In the genomic region with DNA sequence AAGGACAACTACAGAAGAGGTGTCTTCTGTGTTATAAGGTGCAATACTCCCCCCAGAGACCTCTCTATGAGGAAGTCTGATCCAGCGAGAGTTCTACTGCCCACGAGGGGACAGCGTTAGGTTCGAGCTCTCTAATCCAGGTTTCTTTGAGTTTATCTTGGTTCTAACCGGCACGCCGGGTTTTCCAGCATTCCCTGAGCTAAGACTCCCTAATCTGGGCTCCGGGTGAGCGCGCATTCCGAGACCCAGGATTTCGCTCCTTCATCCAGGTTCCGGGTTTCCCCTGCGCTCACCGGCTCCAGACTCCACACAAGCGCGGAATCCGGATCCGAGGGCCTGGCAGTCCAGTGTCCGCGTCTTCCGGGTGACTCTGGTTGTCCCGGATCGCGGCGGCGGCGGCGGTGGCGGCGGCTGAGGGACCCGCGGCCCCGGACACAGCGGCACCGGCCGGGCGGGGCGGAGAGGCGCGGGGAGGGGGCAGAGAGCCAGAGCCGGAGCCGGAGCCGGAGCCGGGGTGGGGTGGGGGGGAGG, we compare ENCODE assay signal across 8 cellular contexts. TPM values are rescaled to one million over a fixed set of nuclear protein-coding genes. Genes with fewer than 3 reads are reported as not detected.
DNase-seq lines count a peak whose midpoint lies in the region; ATAC-seq, FAIRE-seq and TF ChIP-seq lines count a peak whose summit lies in the region.

A gene with protein sequence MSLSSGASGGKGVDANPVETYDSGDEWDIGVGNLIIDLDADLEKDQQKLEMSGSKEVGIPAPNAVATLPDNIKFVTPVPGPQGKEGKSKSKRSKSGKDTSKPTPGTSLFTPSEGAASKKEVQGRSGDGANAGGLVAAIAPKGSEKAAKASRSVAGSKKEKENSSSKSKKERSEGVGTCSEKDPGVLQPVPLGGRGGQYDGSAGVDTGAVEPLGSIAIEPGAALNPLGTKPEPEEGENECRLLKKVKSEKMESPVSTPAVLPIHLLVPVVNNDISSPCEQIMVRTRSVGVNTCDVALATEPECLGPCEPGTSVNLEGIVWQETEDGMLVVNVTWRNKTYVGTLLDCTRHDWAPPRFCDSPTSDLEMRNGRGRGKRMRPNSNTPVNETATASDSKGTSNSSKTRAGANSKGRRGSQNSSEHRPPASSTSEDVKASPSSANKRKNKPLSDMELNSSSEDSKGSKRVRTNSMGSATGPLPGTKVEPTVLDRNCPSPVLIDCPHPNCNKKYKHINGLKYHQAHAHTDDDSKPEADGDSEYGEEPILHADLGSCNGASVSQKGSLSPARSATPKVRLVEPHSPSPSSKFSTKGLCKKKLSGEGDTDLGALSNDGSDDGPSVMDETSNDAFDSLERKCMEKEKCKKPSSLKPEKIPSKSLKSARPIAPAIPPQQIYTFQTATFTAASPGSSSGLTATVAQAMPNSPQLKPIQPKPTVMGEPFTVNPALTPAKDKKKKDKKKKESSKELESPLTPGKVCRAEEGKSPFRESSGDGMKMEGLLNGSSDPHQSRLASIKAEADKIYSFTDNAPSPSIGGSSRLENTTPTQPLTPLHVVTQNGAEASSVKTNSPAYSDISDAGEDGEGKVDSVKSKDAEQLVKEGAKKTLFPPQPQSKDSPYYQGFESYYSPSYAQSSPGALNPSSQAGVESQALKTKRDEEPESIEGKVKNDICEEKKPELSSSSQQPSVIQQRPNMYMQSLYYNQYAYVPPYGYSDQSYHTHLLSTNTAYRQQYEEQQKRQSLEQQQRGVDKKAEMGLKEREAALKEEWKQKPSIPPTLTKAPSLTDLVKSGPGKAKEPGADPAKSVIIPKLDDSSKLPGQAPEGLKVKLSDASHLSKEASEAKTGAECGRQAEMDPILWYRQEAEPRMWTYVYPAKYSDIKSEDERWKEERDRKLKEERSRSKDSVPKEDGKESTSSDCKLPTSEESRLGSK (N-terminal part only) (plus strand): TSS at position 373 of the 531 bp plus-strand sequence. CDS start 38,842 bp downstream, outside the sequence.

- no peaks in the 10 kb centered on the region for H3K9me3 Mint-ChIP-seq in central memory CD8-positive, alpha-beta T cell

- H3K4me1 Mint-ChIP-seq in central memory CD8-positive, alpha-beta T cell, result peaks cover 50% of the 10 kb centered on the region

- peak within 1 kb of the TSS; percentile 48 to 85 (median 56) for H3K4me3 ChIP-seq in spleen

- H3K36me3 Mint-ChIP-seq in central memory CD8-positive, alpha-beta T cell (ENCODE audit: insufficient read depth), result peaks cover 11% of the 10 kb centered on the region

- WGBS in spleen, 5 donors, result 1 to 2% (median 1%) methylated on average over 23 to 45 of the region's 45 CpGs

- DNase-seq in GM12892 (ENCODE audit: insufficient read length), result peak; percentile 82
- DNase-seq in NCI-H345 (lab: John Stamatoyannopoulos, UW), result peak; percentile 84
- DNase-seq in activated CD4-positive, CD25-positive, alpha-beta regulatory T cell treated with anti-CD3 and anti-CD28 coated beads, Interleukin-2, amount 50 U/mL, for 72 hours, result peak; percentile 88
- DNase-seq in central memory CD8-positive, alpha-beta T cell (ENCODE audit: low spot score in 2 of 2), result peak; percentile 82 to 90
- DNase-seq in iris pigment epithelial cell (ENCODE audit: low read depth), result peak; percentile 94
- DNase-seq in spleen, result peak; percentile 96

- no peaks in the 10 kb centered on the region for H3K27me3 ChIP-seq in spleen (replicated peaks in 1 of 7)

- peaks cover 29 to 83% (median 74%) of the 10 kb centered on the region in 6 donors for H3K4me1 ChIP-seq in spleen

- peak; percentile 70 for FAIRE-seq in GM12892 (lab: Jason Lieb, UNC)

- H3K27ac Mint-ChIP-seq in central memory CD8-positive, alpha-beta T cell (ENCODE audit: low read depth), result peak within 1 kb of the TSS; percentile 84

- peaks cover 0 to 12% (median 0%) of the 10 kb centered on the region in 6 donors for H3K36me3 ChIP-seq in spleen

- H3K27ac ChIP-seq in spleen, result peak within 1 kb of the TSS; percentile 64 to 95 (median 90)

- TF ChIP-seq CTCF in spleen (IDR thresholded peaks at IDR 0.05 in 8 of 11, conservative IDR thresholded peaks at IDR 0.05 in 3 of 11), result peak in 1 of 11 experiments; percentile 7

- H3K9me3 ChIP-seq in spleen, result no peaks in the 10 kb centered on the region

- intact Hi-C loops in spleen (cut with DNase I; ENCODE audit: low total_unique reads), result no loop called here

- H3K4me3 Mint-ChIP-seq in central memory CD8-positive, alpha-beta T cell, result peak within 1 kb of the TSS; percentile 85

- ATAC-seq in HG03095 (IDR thresholded peaks at IDR 0.05; ENCODE audit: unreplicated experiment) (peak; percentile 52), GM18520 (IDR thresholded peaks at IDR 0.05; ENCODE audit: unreplicated experiment) (no peak)
- peak; percentile 72 for ATAC-seq in central memory CD8-positive, alpha-beta T cell (replicated peaks; ENCODE audit: extremely low read depth, poor library complexity, severe bottlenecking)

- TF ChIP-seq POLR2A in GM12892 (IDR thresholded peaks at IDR 0.05; ENCODE audit: low read depth, low read length) (peak; percentile 40; the same call in 1 of the 2 replicates), spleen (IDR thresholded peaks at IDR 0.05) (no peak)

- no peaks in the 10 kb centered on the region for H3K27me3 Mint-ChIP-seq in central memory CD8-positive, alpha-beta T cell

RNA-seq across cellular contexts. Expression of the gene that starts here (rescaled TPM):
- 13.5 TPM for polyA plus RNA-seq in GM12892 (2012; ENCODE audit: missing spikeins)
- 10 to 100 TPM; 35.8 to 55.7 (median 43.9) TPM for total RNA-seq in spleen
- polyA plus RNA-seq in spleen, result 1 to 10 TPM; 2.4 to 6.9 (median 2.9) TPM
